Comparison of ENCODE assay signal across 16 cellular contexts in the genomic region with DNA sequence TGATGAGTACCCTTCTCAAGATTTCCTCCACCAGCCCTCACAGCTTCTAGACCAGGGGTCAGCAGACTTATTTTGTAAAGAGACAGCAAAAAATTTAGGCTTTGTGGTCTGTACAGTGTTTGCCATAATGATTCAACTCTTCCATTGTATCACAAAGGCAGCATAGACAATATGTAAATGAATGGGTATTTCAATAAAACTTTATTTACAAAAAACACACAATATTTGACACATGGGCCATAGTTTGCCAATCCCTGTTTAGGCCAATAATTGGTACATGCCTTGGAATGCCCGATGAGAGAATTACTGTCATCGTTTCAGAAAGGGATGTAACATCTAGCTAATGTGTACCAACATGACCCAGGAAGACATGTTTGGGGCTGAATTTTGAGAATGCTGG.
DNase-seq lines count a peak whose midpoint lies in the region; ATAC-seq, FAIRE-seq and TF ChIP-seq lines count a peak whose summit lies in the region.
"Had no signal": no experiment of that assay in that cellular context is flagged by ENCODE, and none has a peak within 500 bp of the region (broad histone marks: within the 10 kb centered on the region; RNA-seq: fewer than 3 reads in every experiment).

No MANE protein-coding gene starts in this region.

- 85 to 96% methylated on average over 2 of the region's 2 CpGs for WGBS in heart right ventricle, 2 donors
- WGBS in GM12878 (ENCODE audit: insufficient coverage, insufficient replicate concordance, low lambda C conversion rate, missing lambda C conversion rate): 82% methylated on average over 2 of the region's 2 CpGs
- 88 to 92% methylated on average over 2 of the region's 2 CpGs for WGBS in pancreas, 2 donors
- 87 to 97% methylated on average over 2 of the region's 2 CpGs for WGBS in testis, 2 donors

- no peak overlapping the region for H3K9ac ChIP-seq in GM12878 (ENCODE audit: control insufficient read depth, insufficient read depth, low read length)
- H3K9ac ChIP-seq: BLaER1 had no signal

- H3K4me3 ChIP-seq in heart right ventricle (no peak overlapping the region), GM12878 (no peak overlapping the region), pancreas (no peak overlapping the region), testis (no peak overlapping the region)
- H3K4me3 ChIP-seq: BLaER1 had no signal

- POLR2A ChIA-PET in GM12878 (lab: Charles Lee): no interaction called here

- DNase-seq in heart right ventricle: no peak
- DNase-seq in left cardiac atrium: no peak
- DNase-seq in GM12878 (ENCODE audit: low read depth, low spot score): no peak
- DNase-seq in pancreas: no peak
- no peak for DNase-seq in testis
- no peak for DNase-seq in NCI-H82 treated with DMSO at 0.1 percent for 48 hours (lab: John Stamatoyannopoulos, UW; ENCODE audit: unreplicated experiment)
- DNase-seq in NCI-H1436 (lab: John Stamatoyannopoulos, UW): no peak
- DNase-seq: DND-41, H9, Karpas-422, NCI-H1105, NCI-H2107, NCI-H524 treated with DMSO at 0.1 percent for 48 hours had no signal

- H3K27me3 ChIP-seq in heart right ventricle (no peaks in the 10 kb centered on the region), GM12878 (replicated peaks in 1 of 2; ENCODE audit: control insufficient read depth in 2 of 2, insufficient read depth in 2 of 2, low read length in 1 of 2) (peaks cover 2 to 4% of the 10 kb centered on the region in 2 experiments; a peak in 3 of 4 replicates), pancreas (no peaks in the 10 kb centered on the region), testis (no peaks in the 10 kb centered on the region)
- H3K27me3 ChIP-seq: BLaER1 had no signal

- TF ChIP-seq CTCF in heart right ventricle (IDR thresholded peaks at IDR 0.05) (no peak), GM12878 (IDR thresholded peaks at IDR 0.05 in 2 of 3, conservative IDR thresholded peaks at IDR 0.05 in 1 of 3; ENCODE audit: control insufficient read depth in 2 of 3, extremely low read depth in 1 of 3, insufficient read depth in 1 of 3, low read depth in 3 of 3, low read length in 3 of 3) (no peak), pancreas (IDR thresholded peaks at IDR 0.05) (no peak), testis (IDR thresholded peaks at IDR 0.05) (no peak)

- no TSS peak for BruUV-seq in GM12878 (replicated peaks; lab: Mats Ljungman, UMichigan)

- FAIRE-seq in GM12878 (lab: Jason Lieb, UNC): no peak
- no peak for FAIRE-seq in pancreas (lab: Jason Lieb, UNC)
- FAIRE-seq: A204.1, G401.6 had no signal

- RAD21 ChIA-PET in GM12878 (lab: Charles Lee; ENCODE audit: unreplicated experiment): no interaction called here

- H3K27ac ChIP-seq in heart right ventricle: peak overlapping the region; percentile 60 to 86 (median 71)
- H3K27ac ChIP-seq in GM12878 (ENCODE audit: control insufficient read depth, insufficient read depth): no peak overlapping the region
- H3K27ac ChIP-seq in pancreas: peak overlapping the region; percentile 71 to 84 (median 76)
- peak overlapping the region; percentile 14 to 23 for H3K27ac ChIP-seq in testis
- H3K27ac ChIP-seq: BLaER1 had no signal

- ATAC-seq in heart right ventricle (no peak), left cardiac atrium (no peak), GM12878 (no peak), pancreas (no peak)

- SMC1A ChIA-PET in GM12878 (lab: Charles Lee; ENCODE audit: uncharacterized antibody, unreplicated experiment): interaction anchor here (0.8 to 1.1 kb wide), 2 partner anchors 11 to 12 kb away, joined by 3 read pairs; no protein-coding TSS in a partner anchor

- no peaks in the 10 kb centered on the region for H3K79me2 ChIP-seq in GM12878 (ENCODE audit: control insufficient read depth, insufficient read depth, low read length)

- no peak for TF ChIP-seq POLR2A in GM12878 (IDR thresholded peaks at IDR 0.05; ENCODE audit: low read depth, low read length)
- TF ChIP-seq POLR2A in testis (IDR thresholded peaks at IDR 0.05): no peak

- intact Hi-C loops in heart right ventricle (cut with DNase I) (loop anchor here in 1 of 10 donors (5.0 kb wide), 1 partner anchor 179 kb away; a partner anchor contains a TSS), left cardiac atrium (cut with DNase I) (no loop called here), GM12878 (cut with micrococcal nuclease; ENCODE audit: unreplicated experiment) (no loop called here), pancreas (cut with DNase I) (no loop called here), testis (cut with DNase I; ENCODE audit: low total_unique reads) (no loop called here)

- TF ChIP-seq EP300 in GM12878 (IDR thresholded peaks at IDR 0.05; ENCODE audit: borderline replicate concordance in 1 of 2, control insufficient read depth in 1 of 2, low read depth in 2 of 2, low read length in 2 of 2): no peak

- in situ Hi-C loops in GM12878 (cut with MboI): no loop called here

- TF ChIP-seq RAD21 in GM12878 (IDR thresholded peaks at IDR 0.05; ENCODE audit: insufficient read depth, low read depth, low read length): no peak

- CTCF ChIA-PET in GM12878 (lab: Yijun Ruan, JAX): interaction anchor here (1.1 kb wide), 1 partner anchor 11 kb away, joined by 3 read pairs; no protein-coding TSS in a partner anchor

- no peak overlapping the region for H2AFZ ChIP-seq in GM12878 (ENCODE audit: control insufficient read depth, low read depth, low read length)

- H3K36me3 ChIP-seq in heart right ventricle: no peaks in the 10 kb centered on the region
- no peaks in the 10 kb centered on the region for H3K36me3 ChIP-seq in GM12878 (ENCODE audit: control insufficient read depth in 2 of 2, insufficient read depth in 2 of 2, low read length in 1 of 2)
- H3K36me3 ChIP-seq in pancreas: no peaks in the 10 kb centered on the region
- no peaks in the 10 kb centered on the region for H3K36me3 ChIP-seq in testis (ENCODE audit: low read depth, missing control alignments)
- H3K36me3 ChIP-seq: BLaER1 had no signal

- H3K9me3 ChIP-seq in heart right ventricle (no peaks in the 10 kb centered on the region), GM12878 (replicated peaks; ENCODE audit: control insufficient read depth, insufficient read depth, low read length) (no peaks in the 10 kb centered on the region), pancreas (no peaks in the 10 kb centered on the region), testis (no peaks in the 10 kb centered on the region)
- H3K9me3 ChIP-seq: BLaER1 had no signal

- no peak overlapping the region for H3K4me2 ChIP-seq in GM12878 (ENCODE audit: control insufficient read depth, insufficient read depth)
- H3K4me2 ChIP-seq: BLaER1 had no signal

- H4K20me1 ChIP-seq in GM12878 (ENCODE audit: control insufficient read depth, insufficient read depth): no peaks in the 10 kb centered on the region
- H4K20me1 ChIP-seq: BLaER1 had no signal

- H3K4me1 ChIP-seq in heart right ventricle: peaks cover 0 to 25% (median 3%) of the 10 kb centered on the region in 9 donors
- H3K4me1 ChIP-seq in GM12878 (ENCODE audit: control insufficient read depth, insufficient read depth, low read length): no peaks in the 10 kb centered on the region
- peaks cover 28 to 43% (median 28%) of the 10 kb centered on the region in 3 donors for H3K4me1 ChIP-seq in pancreas
- peaks cover 9% of the 10 kb centered on the region for H3K4me1 ChIP-seq in testis

TF ChIP-seq in GM12878, 131 proteins besides CTCF, POLR2A, EP300 and RAD21:
- TF ChIP-seq, protein P1, sequence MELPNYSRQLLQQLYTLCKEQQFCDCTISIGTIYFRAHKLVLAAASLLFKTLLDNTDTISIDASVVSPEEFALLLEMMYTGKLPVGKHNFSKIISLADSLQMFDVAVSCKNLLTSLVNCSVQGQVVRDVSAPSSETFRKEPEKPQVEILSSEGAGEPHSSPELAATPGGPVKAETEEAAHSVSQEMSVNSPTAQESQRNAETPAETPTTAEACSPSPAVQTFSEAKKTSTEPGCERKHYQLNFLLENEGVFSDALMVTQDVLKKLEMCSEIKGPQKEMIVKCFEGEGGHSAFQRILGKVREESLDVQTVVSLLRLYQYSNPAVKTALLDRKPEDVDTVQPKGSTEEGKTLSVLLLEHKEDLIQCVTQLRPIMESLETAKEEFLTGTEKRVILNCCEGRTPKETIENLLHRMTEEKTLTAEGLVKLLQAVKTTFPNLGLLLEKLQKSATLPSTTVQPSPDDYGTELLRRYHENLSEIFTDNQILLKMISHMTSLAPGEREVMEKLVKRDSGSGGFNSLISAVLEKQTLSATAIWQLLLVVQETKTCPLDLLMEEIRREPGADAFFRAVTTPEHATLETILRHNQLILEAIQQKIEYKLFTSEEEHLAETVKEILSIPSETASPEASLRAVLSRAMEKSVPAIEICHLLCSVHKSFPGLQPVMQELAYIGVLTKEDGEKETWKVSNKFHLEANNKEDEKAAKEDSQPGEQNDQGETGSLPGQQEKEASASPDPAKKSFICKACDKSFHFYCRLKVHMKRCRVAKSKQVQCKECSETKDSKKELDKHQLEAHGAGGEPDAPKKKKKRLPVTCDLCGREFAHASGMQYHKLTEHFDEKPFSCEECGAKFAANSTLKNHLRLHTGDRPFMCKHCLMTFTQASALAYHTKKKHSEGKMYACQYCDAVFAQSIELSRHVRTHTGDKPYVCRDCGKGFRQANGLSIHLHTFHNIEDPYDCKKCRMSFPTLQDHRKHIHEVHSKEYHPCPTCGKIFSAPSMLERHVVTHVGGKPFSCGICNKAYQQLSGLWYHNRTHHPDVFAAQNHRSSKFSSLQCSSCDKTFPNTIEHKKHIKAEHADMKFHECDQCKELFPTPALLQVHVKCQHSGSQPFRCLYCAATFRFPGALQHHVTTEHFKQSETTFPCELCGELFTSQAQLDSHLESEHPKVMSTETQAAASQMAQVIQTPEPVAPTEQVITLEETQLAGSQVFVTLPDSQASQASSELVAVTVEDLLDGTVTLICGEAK (IDR thresholded peaks at IDR 0.05; ENCODE audit: borderline replicate concordance): peak; percentile 45; the same call in 1 of the 2 replicates
- no peak for TF ChIP-seq MEF2A (IDR thresholded peaks at IDR 0.05; ENCODE audit: insufficient read depth, low read depth, low read length)
- TF ChIP-seq, protein P2, sequence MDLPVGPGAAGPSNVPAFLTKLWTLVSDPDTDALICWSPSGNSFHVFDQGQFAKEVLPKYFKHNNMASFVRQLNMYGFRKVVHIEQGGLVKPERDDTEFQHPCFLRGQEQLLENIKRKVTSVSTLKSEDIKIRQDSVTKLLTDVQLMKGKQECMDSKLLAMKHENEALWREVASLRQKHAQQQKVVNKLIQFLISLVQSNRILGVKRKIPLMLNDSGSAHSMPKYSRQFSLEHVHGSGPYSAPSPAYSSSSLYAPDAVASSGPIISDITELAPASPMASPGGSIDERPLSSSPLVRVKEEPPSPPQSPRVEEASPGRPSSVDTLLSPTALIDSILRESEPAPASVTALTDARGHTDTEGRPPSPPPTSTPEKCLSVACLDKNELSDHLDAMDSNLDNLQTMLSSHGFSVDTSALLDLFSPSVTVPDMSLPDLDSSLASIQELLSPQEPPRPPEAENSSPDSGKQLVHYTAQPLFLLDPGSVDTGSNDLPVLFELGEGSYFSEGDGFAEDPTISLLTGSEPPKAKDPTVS (IDR thresholded peaks at IDR 0.05; ENCODE audit: low read depth, low read length): no peak
- TF ChIP-seq MEF2B (IDR thresholded peaks at IDR 0.05; ENCODE audit: partially characterized antibody, poor library complexity, severe bottlenecking): no peak
